2 cellular contexts compared by ENCODE assay signal in the genomic region with DNA sequence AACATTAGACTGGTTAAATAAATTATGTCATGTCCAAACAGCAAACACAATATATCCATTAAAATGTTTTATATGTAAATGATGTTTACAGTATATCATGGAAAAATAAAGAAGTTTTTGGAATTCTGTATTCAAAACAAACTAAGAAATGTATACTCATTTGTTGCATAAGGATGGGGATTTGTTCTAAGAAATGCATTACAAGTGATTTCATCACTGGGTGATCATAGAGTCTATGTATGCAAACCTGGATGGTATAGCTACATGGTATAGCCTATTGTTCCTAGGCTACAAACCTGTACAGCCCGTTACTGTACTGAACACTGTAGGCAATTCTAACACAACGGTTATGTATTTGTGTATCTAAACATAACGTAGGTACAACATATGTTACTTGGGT.
TF ChIP-seq lines count a peak whose summit lies in the region.

No MANE protein-coding gene starts in this region.

TF ChIP-seq in HEK293, 187 proteins besides CTCF, POLR2A, EP300 and RAD21 (continued from another document):
- 0 out of 2 replicates have a peak, but pooled peaks have one; percentile 20 for TF ChIP-seq ZNF211 (tag by site-specific recombination; IDR thresholded peaks at IDR 0.05; ENCODE audit: low read depth)
- TF ChIP-seq, protein P1, sequence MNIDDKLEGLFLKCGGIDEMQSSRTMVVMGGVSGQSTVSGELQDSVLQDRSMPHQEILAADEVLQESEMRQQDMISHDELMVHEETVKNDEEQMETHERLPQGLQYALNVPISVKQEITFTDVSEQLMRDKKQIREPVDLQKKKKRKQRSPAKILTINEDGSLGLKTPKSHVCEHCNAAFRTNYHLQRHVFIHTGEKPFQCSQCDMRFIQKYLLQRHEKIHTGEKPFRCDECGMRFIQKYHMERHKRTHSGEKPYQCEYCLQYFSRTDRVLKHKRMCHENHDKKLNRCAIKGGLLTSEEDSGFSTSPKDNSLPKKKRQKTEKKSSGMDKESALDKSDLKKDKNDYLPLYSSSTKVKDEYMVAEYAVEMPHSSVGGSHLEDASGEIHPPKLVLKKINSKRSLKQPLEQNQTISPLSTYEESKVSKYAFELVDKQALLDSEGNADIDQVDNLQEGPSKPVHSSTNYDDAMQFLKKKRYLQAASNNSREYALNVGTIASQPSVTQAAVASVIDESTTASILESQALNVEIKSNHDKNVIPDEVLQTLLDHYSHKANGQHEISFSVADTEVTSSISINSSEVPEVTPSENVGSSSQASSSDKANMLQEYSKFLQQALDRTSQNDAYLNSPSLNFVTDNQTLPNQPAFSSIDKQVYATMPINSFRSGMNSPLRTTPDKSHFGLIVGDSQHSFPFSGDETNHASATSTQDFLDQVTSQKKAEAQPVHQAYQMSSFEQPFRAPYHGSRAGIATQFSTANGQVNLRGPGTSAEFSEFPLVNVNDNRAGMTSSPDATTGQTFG (tag by site-specific recombination; IDR thresholded peaks at IDR 0.05; ENCODE audit: borderline replicate concordance): no peak
TF ChIP-seq in HEK293: peak in this region for 1.

TF ChIP-seq in GM12878, 131 proteins besides CTCF, POLR2A, EP300 and RAD21:
- TF ChIP-seq, protein P2, sequence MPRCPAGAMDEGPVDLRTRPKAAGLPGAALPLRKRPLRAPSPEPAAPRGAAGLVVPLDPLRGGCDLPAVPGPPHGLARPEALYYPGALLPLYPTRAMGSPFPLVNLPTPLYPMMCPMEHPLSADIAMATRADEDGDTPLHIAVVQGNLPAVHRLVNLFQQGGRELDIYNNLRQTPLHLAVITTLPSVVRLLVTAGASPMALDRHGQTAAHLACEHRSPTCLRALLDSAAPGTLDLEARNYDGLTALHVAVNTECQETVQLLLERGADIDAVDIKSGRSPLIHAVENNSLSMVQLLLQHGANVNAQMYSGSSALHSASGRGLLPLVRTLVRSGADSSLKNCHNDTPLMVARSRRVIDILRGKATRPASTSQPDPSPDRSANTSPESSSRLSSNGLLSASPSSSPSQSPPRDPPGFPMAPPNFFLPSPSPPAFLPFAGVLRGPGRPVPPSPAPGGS (IDR thresholded peaks at IDR 0.05; ENCODE audit: borderline replicate concordance, insufficient read depth, low read depth, low read length, poor library complexity, severe bottlenecking): no peak
- TF ChIP-seq NR2F1 (conservative IDR thresholded peaks at IDR 0.05) (no peak), SUPT20H (IDR thresholded peaks at IDR 0.05; ENCODE audit: borderline replicate concordance, control insufficient read depth, low read depth, low read length) (no peak), HDAC6 (IDR thresholded peaks at IDR 0.05; ENCODE audit: unreplicated experiment) (no peak), ATF7 (IDR thresholded peaks at IDR 0.05; ENCODE audit: low read depth) (no peak), CBFB (IDR thresholded peaks at IDR 0.05; ENCODE audit: low read depth) (no peak), TARDBP (IDR thresholded peaks at IDR 0.05; ENCODE audit: borderline replicate concordance) (no peak), SUZ12 (IDR thresholded peaks at IDR 0.05; ENCODE audit: unreplicated experiment) (no peak), MXI1 (IDR thresholded peaks at IDR 0.05; ENCODE audit: low read depth, low read length) (no peak), FOXM1 (IDR thresholded peaks at IDR 0.05; ENCODE audit: low read depth, low read length) (no peak), IKZF2 (IDR thresholded peaks at IDR 0.05) (no peak), MEF2B (IDR thresholded peaks at IDR 0.05; ENCODE audit: partially characterized antibody, poor library complexity, severe bottlenecking) (no peak), ASH2L (IDR thresholded peaks at IDR 0.05; ENCODE audit: borderline replicate concordance, low read depth) (no peak), SREBF2 (IDR thresholded peaks at IDR 0.05; ENCODE audit: low read length) (no peak)
- TF ChIP-seq, protein P3, sequence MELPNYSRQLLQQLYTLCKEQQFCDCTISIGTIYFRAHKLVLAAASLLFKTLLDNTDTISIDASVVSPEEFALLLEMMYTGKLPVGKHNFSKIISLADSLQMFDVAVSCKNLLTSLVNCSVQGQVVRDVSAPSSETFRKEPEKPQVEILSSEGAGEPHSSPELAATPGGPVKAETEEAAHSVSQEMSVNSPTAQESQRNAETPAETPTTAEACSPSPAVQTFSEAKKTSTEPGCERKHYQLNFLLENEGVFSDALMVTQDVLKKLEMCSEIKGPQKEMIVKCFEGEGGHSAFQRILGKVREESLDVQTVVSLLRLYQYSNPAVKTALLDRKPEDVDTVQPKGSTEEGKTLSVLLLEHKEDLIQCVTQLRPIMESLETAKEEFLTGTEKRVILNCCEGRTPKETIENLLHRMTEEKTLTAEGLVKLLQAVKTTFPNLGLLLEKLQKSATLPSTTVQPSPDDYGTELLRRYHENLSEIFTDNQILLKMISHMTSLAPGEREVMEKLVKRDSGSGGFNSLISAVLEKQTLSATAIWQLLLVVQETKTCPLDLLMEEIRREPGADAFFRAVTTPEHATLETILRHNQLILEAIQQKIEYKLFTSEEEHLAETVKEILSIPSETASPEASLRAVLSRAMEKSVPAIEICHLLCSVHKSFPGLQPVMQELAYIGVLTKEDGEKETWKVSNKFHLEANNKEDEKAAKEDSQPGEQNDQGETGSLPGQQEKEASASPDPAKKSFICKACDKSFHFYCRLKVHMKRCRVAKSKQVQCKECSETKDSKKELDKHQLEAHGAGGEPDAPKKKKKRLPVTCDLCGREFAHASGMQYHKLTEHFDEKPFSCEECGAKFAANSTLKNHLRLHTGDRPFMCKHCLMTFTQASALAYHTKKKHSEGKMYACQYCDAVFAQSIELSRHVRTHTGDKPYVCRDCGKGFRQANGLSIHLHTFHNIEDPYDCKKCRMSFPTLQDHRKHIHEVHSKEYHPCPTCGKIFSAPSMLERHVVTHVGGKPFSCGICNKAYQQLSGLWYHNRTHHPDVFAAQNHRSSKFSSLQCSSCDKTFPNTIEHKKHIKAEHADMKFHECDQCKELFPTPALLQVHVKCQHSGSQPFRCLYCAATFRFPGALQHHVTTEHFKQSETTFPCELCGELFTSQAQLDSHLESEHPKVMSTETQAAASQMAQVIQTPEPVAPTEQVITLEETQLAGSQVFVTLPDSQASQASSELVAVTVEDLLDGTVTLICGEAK (IDR thresholded peaks at IDR 0.05; ENCODE audit: borderline replicate concordance): no peak
- TF ChIP-seq, protein P4, sequence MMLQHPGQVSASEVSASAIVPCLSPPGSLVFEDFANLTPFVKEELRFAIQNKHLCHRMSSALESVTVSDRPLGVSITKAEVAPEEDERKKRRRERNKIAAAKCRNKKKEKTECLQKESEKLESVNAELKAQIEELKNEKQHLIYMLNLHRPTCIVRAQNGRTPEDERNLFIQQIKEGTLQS (IDR thresholded peaks at IDR 0.05; ENCODE audit: borderline replicate concordance, extremely low read depth, low read depth, low read length): no peak
- TF ChIP-seq, protein P5, sequence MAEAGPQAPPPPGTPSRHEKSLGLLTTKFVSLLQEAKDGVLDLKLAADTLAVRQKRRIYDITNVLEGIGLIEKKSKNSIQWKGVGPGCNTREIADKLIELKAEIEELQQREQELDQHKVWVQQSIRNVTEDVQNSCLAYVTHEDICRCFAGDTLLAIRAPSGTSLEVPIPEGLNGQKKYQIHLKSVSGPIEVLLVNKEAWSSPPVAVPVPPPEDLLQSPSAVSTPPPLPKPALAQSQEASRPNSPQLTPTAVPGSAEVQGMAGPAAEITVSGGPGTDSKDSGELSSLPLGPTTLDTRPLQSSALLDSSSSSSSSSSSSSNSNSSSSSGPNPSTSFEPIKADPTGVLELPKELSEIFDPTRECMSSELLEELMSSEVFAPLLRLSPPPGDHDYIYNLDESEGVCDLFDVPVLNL (IDR thresholded peaks at IDR 0.05; ENCODE audit: low read depth, low read length): no peak
- TF ChIP-seq, protein P6, sequence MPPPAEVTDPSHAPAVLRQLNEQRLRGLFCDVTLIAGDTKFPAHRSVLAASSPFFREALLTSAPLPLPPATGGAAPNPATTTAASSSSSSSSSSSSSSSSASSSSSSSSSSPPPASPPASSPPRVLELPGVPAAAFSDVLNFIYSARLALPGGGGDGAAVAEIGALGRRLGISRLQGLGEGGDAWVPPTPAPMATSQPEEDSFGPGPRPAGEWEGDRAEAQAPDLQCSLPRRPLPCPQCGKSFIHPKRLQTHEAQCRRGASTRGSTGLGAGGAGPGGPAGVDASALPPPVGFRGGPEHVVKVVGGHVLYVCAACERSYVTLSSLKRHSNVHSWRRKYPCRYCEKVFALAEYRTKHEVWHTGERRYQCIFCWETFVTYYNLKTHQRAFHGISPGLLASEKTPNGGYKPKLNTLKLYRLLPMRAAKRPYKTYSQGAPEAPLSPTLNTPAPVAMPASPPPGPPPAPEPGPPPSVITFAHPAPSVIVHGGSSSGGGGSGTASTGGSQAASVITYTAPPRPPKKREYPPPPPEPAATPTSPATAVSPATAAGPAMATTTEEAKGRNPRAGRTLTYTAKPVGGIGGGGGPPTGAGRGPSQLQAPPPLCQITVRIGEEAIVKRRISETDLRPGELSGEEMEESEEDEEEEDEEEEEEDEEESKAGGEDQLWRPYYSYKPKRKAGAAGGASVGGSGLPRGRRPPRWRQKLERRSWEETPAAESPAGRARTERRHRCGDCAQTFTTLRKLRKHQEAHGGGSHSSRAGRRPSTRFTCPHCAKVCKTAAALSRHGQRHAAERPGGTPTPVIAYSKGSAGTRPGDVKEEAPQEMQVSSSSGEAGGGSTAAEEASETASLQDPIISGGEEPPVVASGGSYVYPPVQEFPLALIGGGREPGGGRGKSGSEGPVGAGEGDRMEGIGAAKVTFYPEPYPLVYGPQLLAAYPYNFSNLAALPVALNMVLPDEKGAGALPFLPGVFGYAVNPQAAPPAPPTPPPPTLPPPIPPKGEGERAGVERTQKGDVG (CRISPR knock-in tag; IDR thresholded peaks at IDR 0.05): no peak
TF ChIP-seq in GM12878: peak in this region for 0.
